Comparison of ENCODE assay signal across 9 cellular contexts in the genomic region with DNA sequence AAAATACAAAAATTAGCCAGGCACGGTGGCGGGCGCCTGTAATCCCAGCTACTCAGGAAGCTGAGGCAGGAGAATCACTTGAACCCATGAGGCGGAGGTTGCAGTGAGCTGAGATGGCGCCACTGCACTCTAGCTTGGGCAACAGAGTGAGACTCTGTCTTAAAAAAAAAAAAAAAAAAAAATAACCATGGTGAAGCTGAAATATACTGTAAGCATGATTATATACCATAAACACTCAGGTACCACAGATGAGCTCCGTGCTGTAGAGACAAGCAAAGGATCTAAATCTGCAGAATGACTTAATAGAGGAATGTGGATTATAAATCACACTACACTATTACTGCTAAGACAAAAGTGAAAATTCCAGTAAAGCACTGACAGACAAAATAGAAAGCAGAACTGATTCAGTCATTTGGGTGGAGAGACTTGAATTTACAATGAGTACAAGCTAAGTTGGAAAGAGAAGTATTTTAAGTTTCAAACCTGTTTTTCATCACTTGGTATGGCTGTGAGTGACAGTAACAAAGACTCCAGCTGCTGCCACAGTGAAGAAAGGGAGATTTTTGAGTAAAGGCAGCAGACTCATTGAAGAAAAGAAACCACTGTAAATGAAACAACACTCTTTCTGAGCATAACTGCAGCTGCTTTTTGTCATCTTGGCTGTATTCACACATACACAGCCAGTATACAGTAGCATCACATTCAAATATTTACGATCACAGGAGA.
DNase-seq lines count a peak whose midpoint lies in the region; ATAC-seq and TF ChIP-seq lines count a peak whose summit lies in the region.
"Had no signal": no experiment of that assay in that cellular context is flagged by ENCODE, and none has a peak within 500 bp of the region (broad histone marks: within the 10 kb centered on the region; RNA-seq: fewer than 3 reads in every experiment).

No MANE protein-coding gene starts in this region.

- H3K27ac Mint-ChIP-seq in T-helper 2 cell treated with Interferon-gamma antibody and Interleukin-4, amounts not matched to agents 5 μg/mL and 100 μg/mL, for 36 hours, result no peak overlapping the region

- no peak for TF ChIP-seq CTCF in mucosa of descending colon (IDR thresholded peaks at IDR 0.05)

- no peaks in the 10 kb centered on the region for H3K36me3 ChIP-seq in mucosa of descending colon (ENCODE audit: low read depth)

- no peaks in the 10 kb centered on the region for H3K9me3 ChIP-seq in mucosa of descending colon

- H3K9me3 Mint-ChIP-seq in T-helper 2 cell treated with Interferon-gamma antibody and Interleukin-4, amounts not matched to agents 5 μg/mL and 100 μg/mL, for 36 hours, result no peaks in the 10 kb centered on the region

- no peaks in the 10 kb centered on the region for H3K4me1 Mint-ChIP-seq in T-helper 2 cell treated with Interferon-gamma antibody and Interleukin-4, amounts not matched to agents 5 μg/mL and 100 μg/mL, for 36 hours (ENCODE audit: low read depth)

- H3K36me3 Mint-ChIP-seq in T-helper 2 cell treated with Interferon-gamma antibody and Interleukin-4, amounts not matched to agents 5 μg/mL and 100 μg/mL, for 36 hours (ENCODE audit: low read depth), result no peaks in the 10 kb centered on the region

- H3K4me1 ChIP-seq in mucosa of descending colon (ENCODE audit: low read depth), result peaks cover 5% of the 10 kb centered on the region

- H3K4me3 Mint-ChIP-seq in T-helper 2 cell treated with Interferon-gamma antibody and Interleukin-4, amounts not matched to agents 5 μg/mL and 100 μg/mL, for 36 hours, result no peak overlapping the region

- H3K27me3 Mint-ChIP-seq in T-helper 2 cell treated with Interferon-gamma antibody and Interleukin-4, amounts not matched to agents 5 μg/mL and 100 μg/mL, for 36 hours (ENCODE audit: low read depth), result no peaks in the 10 kb centered on the region

- H3K4me3 ChIP-seq in mucosa of descending colon, result no peak overlapping the region

- peak; percentile 97 for ATAC-seq in GM18873 (IDR thresholded peaks at IDR 0.05; ENCODE audit: low FRiP score, unreplicated experiment)
- ATAC-seq in GM21825 (IDR thresholded peaks at IDR 0.05; ENCODE audit: unreplicated experiment), result peak; percentile 96
- peak; percentile 93 for ATAC-seq in HG03565 (IDR thresholded peaks at IDR 0.05; ENCODE audit: unreplicated experiment)
- ATAC-seq in mucosa of descending colon, result peak; percentile 12

- intact Hi-C loops in mucosa of descending colon (cut with DNase I, micrococcal nuclease), result no loop called here

- DNase-seq in mucosa of descending colon (no peak), NCI-H774 (lab: John Stamatoyannopoulos, UW) (no peak), NCI-H446 (lab: John Stamatoyannopoulos, UW) (no peak)
- no peak for DNase-seq in T-helper 2 cell treated with Interferon-gamma antibody and Interleukin-4, amounts not matched to agents 5 μg/mL and 100 μg/mL, for 36 hours (ENCODE audit: low spot score)
- DNase-seq in stimulated activated CD4-positive, alpha-beta T cell treated with anti-CD3 and anti-CD28 coated beads, Interleukin-4, amount 100 ng/mL, for 4 hours, result no peak
- DNase-seq: effector memory CD4-positive, alpha-beta T cell had no signal

Comparison
In these comparisons a context has a peak if more than half of its experiments do, and no peak if none do; other contexts are left out.
1. ATAC-seq: peak in every context shown above with its lines; median percentile 97 in GM18873; 96 in GM21825; 93 in HG03565; 12 in mucosa of descending colon.